Comparison of ENCODE assay signal across 8 cellular contexts in the genomic region with DNA sequence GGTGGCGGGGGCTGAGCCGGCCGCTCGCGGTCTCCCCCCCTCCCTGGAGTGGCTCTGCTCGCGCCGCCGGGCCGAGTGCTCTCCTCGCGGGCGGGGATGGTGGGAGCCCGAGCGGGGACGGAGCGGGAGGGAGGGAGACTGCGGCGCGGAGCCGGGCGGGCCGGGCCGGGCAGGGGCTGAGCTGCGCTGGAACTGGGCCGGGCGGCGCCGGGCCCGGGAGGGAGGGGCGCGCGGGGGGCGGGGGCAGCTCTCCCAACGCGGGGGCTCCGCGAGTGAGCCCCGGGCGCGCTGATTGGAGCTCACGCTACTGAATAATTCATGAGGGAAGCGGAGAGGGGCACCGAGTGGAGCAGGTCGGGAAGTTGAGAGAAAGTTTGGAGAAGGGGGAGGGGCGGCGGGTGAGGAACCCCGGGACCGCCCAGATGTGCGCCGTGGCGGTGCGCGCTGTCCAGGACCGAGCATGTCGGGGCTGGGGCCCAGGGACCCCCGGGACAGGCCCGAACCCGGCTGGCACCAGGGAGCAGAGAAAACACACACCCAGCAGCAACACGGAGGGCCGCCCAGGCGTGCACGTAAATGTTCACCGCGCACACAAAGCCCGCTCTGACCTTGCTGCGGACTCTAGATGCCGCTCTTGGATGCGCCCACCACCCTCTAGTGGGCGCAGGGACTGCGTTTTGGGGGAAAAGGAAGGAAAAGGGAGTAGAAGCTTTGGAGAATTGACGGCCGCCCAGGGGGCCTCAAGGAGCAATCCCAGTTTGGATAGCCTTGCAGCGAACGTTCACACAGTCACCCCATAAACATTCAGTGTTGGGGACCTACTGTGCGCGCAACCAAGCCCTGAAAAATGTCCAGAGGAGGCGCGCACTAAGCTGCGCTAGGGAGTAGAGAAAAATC. TPM values are rescaled to one million over a fixed set of nuclear protein-coding genes. Genes with fewer than 3 reads are reported as not detected.
DNase-seq lines count a peak whose midpoint lies in the region; ATAC-seq, FAIRE-seq and TF ChIP-seq lines count a peak whose summit lies in the region.

TSS of gene EPHB4 (minus strand) at position 194 of the 897 bp plus-strand sequence. CDS start 493 bp downstream, outside the sequence.

- no peak for ATAC-seq in HG02870 (IDR thresholded peaks at IDR 0.05; ENCODE audit: unreplicated experiment)

- no peak within 1 kb of the TSS for H3K27ac Mint-ChIP-seq in activated naive CD4-positive, alpha-beta T cell treated with anti-CD3 and anti-CD28 coated beads, Interleukin-2, amount 10 ng/mL, durations not matched to agents 7 days and 5 days
- H3K27ac Mint-ChIP-seq in chondrocyte (ENCODE audit: unreplicated experiment): peak within 1 kb of the TSS; percentile 89

- peak within 1 kb of the TSS; percentile 62 for H3K4me3 Mint-ChIP-seq in activated naive CD4-positive, alpha-beta T cell treated with anti-CD3 and anti-CD28 coated beads, Interleukin-2, amount 10 ng/mL, durations not matched to agents 7 days and 5 days
- peak within 1 kb of the TSS; percentile 93 for H3K4me3 Mint-ChIP-seq in chondrocyte (ENCODE audit: unreplicated experiment)

- no peaks in the 10 kb centered on the region for H3K9me3 Mint-ChIP-seq in activated naive CD4-positive, alpha-beta T cell treated with anti-CD3 and anti-CD28 coated beads, Interleukin-2, amount 10 ng/mL, durations not matched to agents 7 days and 5 days
- no peaks in the 10 kb centered on the region for H3K9me3 Mint-ChIP-seq in chondrocyte (ENCODE audit: low read depth)

- H3K9me2 ChIP-seq in OCI-LY7 (ENCODE audit: insufficient read depth, low read length): no peaks in the 10 kb centered on the region

- intact Hi-C loops in OCI-LY7 (cut with micrococcal nuclease; ENCODE audit: unreplicated experiment): no loop called here

- TF ChIP-seq CTCF in OCI-LY7 (conservative IDR thresholded peaks at IDR 0.05; ENCODE audit: low read length) (0 out of 2 replicates have a peak, but pooled peaks have one; percentile 12), chondrocyte (IDR thresholded peaks at IDR 0.05) (peak; percentile 77), keratinocyte (optimal IDR thresholded peaks at IDR 0.05 in 1 of 3, IDR thresholded peaks at IDR 0.05 in 1 of 3, conservative IDR thresholded peaks at IDR 0.05 in 1 of 3; ENCODE audit: extremely low read depth in 1 of 3, insufficient read depth in 2 of 3, low read length in 3 of 3) (peak in 2 of 3 experiments; percentile 15 to 48)

- H3K4me3 ChIP-seq in OCI-LY7 (ENCODE audit: low read depth, low read length, poor library complexity, severe bottlenecking): no peak within 1 kb of the TSS
- peak within 1 kb of the TSS; percentile 72 to 97 (median 83) for H3K4me3 ChIP-seq in keratinocyte (ENCODE audit: control insufficient read depth in 2 of 3, extremely low read depth in 1 of 3, insufficient read depth in 2 of 3, low read depth in 1 of 3, low read length in 3 of 3)

- POLR2A ChIA-PET in OCI-LY7 (lab: Charles Lee): no interaction called here

- H3K79me2 ChIP-seq in OCI-LY7 (ENCODE audit: insufficient read depth, low read depth, low read length) (no peaks in the 10 kb centered on the region), keratinocyte (ENCODE audit: control insufficient read depth, insufficient read depth, low read length) (peaks cover 45% of the 10 kb centered on the region)

- H3K9me3 ChIP-seq in OCI-LY7 (ENCODE audit: low read length): no peaks in the 10 kb centered on the region
- H3K9me3 ChIP-seq in keratinocyte (ENCODE audit: control insufficient read depth, low read depth, low read length): no peaks in the 10 kb centered on the region

- CTCF ChIA-PET in activated naive CD4-positive, alpha-beta T cell treated with anti-CD3 and anti-CD28 coated beads, Interleukin-2, amount 10 ng/mL, durations not matched to agents 7 days and 5 days (lab: Charles Lee): no interaction called here
- CTCF ChIA-PET in OCI-LY7 (lab: Charles Lee; ENCODE audit: unreplicated experiment): no interaction called here

- dilution Hi-C loops in keratinocyte (cut with MboI; ENCODE audit: extremely low pct_ligation_motif_present, low sequenced_read_pairs): no loop called here

- H3K27me3 ChIP-seq in keratinocyte (ENCODE audit: control insufficient read depth, extremely low read depth, insufficient read depth, low read length): no peaks in the 10 kb centered on the region

- H3K27me3 Mint-ChIP-seq in activated naive CD4-positive, alpha-beta T cell treated with anti-CD3 and anti-CD28 coated beads, Interleukin-2, amount 10 ng/mL, durations not matched to agents 7 days and 5 days: peaks cover 83% of the 10 kb centered on the region
- H3K27me3 Mint-ChIP-seq in chondrocyte (ENCODE audit: low read depth): no peaks in the 10 kb centered on the region

- H3K9ac ChIP-seq in keratinocyte (ENCODE audit: control insufficient read depth, extremely low read depth, insufficient read depth, low read length): peak within 1 kb of the TSS; percentile 74

- H3K4me1 ChIP-seq in OCI-LY7 (ENCODE audit: insufficient read depth, low read length, poor library complexity, severe bottlenecking): no peaks in the 10 kb centered on the region
- H3K4me1 ChIP-seq in keratinocyte (ENCODE audit: control insufficient read depth, extremely low read depth, insufficient read depth, low read length): peaks cover 6% of the 10 kb centered on the region

- H2AFZ ChIP-seq in OCI-LY7 (ENCODE audit: low read length): no peak within 1 kb of the TSS
- peak within 1 kb of the TSS; percentile 79 for H2AFZ ChIP-seq in keratinocyte (ENCODE audit: control insufficient read depth, low read length)

- H3K4me1 Mint-ChIP-seq in activated naive CD4-positive, alpha-beta T cell treated with anti-CD3 and anti-CD28 coated beads, Interleukin-2, amount 10 ng/mL, durations not matched to agents 7 days and 5 days: peaks cover 26% of the 10 kb centered on the region
- peaks cover 31% of the 10 kb centered on the region for H3K4me1 Mint-ChIP-seq in chondrocyte (ENCODE audit: low read depth)

- no TSS peak for BruUV-seq in OCI-LY7 (replicated peaks; lab: Mats Ljungman, UMichigan)

- peak; percentile 24 for DNase-seq in activated naive CD4-positive, alpha-beta T cell treated with anti-CD3 and anti-CD28 coated beads, Interleukin-2, amount 10 ng/mL, durations not matched to agents 7 days and 5 days
- DNase-seq in activated naive CD4-positive, alpha-beta T cell treated with anti-CD3 and anti-CD28 coated beads, Interleukin-2, amount 50 U/mL, for 16 hours: no peak
- DNase-seq in OCI-LY7 (ENCODE audit: low spot score) (no peak), chondrocyte (ENCODE audit: low spot score) (no peak), keratinocyte (ENCODE audit: low read depth, low spot score) (no peak), NCI-H187 treated with DMSO at 0.1 percent for 48 hours (lab: John Stamatoyannopoulos, UW) (no peak)
- DNase-seq in stimulated activated CD8-positive, alpha-beta memory T cell treated with anti-CD3 and anti-CD28 coated beads, Interleukin-4, amount 100 ng/mL, for 48 hours: peak; percentile 26

- H3K27ac ChIP-seq in OCI-LY7 (ENCODE audit: low read depth, low read length, poor library complexity, severe bottlenecking) (no peak within 1 kb of the TSS), keratinocyte (ENCODE audit: control insufficient read depth, insufficient read depth, low read length) (peak within 1 kb of the TSS; percentile 59)

- H3K4me2 ChIP-seq in OCI-LY7 (ENCODE audit: low read length) (no peak within 1 kb of the TSS), keratinocyte (ENCODE audit: control insufficient read depth, extremely low read depth, insufficient read depth, low read depth, low read length) (peak within 1 kb of the TSS; percentile 99)

- H4K20me1 ChIP-seq in OCI-LY7 (ENCODE audit: insufficient read depth, low read length) (no peaks in the 10 kb centered on the region), keratinocyte (ENCODE audit: control insufficient read depth, extremely low read depth, insufficient read depth, low read length) (peaks cover 4% of the 10 kb centered on the region)

- H3K36me3 ChIP-seq in OCI-LY7 (ENCODE audit: insufficient read depth, low read length) (no peaks in the 10 kb centered on the region), keratinocyte (ENCODE audit: control insufficient read depth in 2 of 2, extremely low read depth in 1 of 2, insufficient read depth in 2 of 2, low read length in 2 of 2) (peaks cover 7 to 18% of the 10 kb centered on the region in 2 experiments)

- H3K36me3 Mint-ChIP-seq in activated naive CD4-positive, alpha-beta T cell treated with anti-CD3 and anti-CD28 coated beads, Interleukin-2, amount 10 ng/mL, durations not matched to agents 7 days and 5 days: peaks cover 3% of the 10 kb centered on the region
- peaks cover 5% of the 10 kb centered on the region for H3K36me3 Mint-ChIP-seq in chondrocyte (ENCODE audit: low read depth)

- no peak for FAIRE-seq in keratinocyte (lab: Jason Lieb, UNC)

- H3K9me1 ChIP-seq in keratinocyte (ENCODE audit: control insufficient read depth, extremely low read depth, insufficient read depth, low read length): no peaks in the 10 kb centered on the region

RNA-seq across cellular contexts. Expression of gene EPHB4, which starts in this region (rescaled TPM):
- total RNA-seq in OCI-LY7 (2014; rRNA removed; shearing (Covaris generic)): 4.2 and 5.6 TPM in 2 replicates
- total RNA-seq in OCI-LY7 (2022) (7.3 and 8.0 TPM in 2 replicates), chondrocyte (56.6 to 60.7 TPM (median 59.5 TPM) in 3 replicates)
- polyA plus RNA-seq in keratinocyte: 61.4 to 74.5 TPM (median 71.4 TPM) in 3 replicates
- 39.6 TPM for polyA plus RNA-seq in keratinocyte (2011; ENCODE audit: low read depth)
- polyA plus RNA-seq in keratinocyte (2011; cell fraction: cytosol; rRNA removed): 40.3 and 71.9 TPM in 2 replicates
- polyA plus RNA-seq in keratinocyte (2011; cell fraction: nucleus; rRNA removed): 136 and 142 TPM in 2 replicates
- 60.3 and 68.0 TPM in 2 replicates for polyA plus RNA-seq in keratinocyte (2012; ENCODE audit: low replicate concordance)
- polyA minus RNA-seq in keratinocyte: 120 to 261 TPM (median 124 TPM) in 3 replicates
- polyA minus RNA-seq in keratinocyte (2011; cell fraction: cytosol; rRNA and poly(A)+ RNA removed): 138 TPM
- 96.2 and 105 TPM in 2 replicates for polyA minus RNA-seq in keratinocyte (2011; cell fraction: nucleus; rRNA and poly(A)+ RNA removed)

Comparison
In these comparisons a context has a peak if more than half of its experiments do, and no peak if none do; other contexts are left out.
1. DNase-seq: peak in activated naive CD4-positive, alpha-beta T cell treated with anti-CD3 and anti-CD28 coated beads, Interleukin-2, amount 10 ng/mL, durations not matched to agents 7 days and 5 days (single experiment) and stimulated activated CD8-positive, alpha-beta memory T cell treated with anti-CD3 and anti-CD28 coated beads, Interleukin-4, amount 100 ng/mL, for 48 hours (single experiment); none in activated naive CD4-positive, alpha-beta T cell treated with anti-CD3 and anti-CD28 coated beads, Interleukin-2, amount 50 U/mL, for 16 hours (single experiment), OCI-LY7 (single experiment), chondrocyte (single experiment), keratinocyte (single experiment) and NCI-H187 treated with DMSO at 0.1 percent for 48 hours (single experiment).
2. CTCF ChIP-seq: peak in every context shown above with its lines; median percentile 77 in chondrocyte; 32 in keratinocyte; 12 in OCI-LY7.